In the genomic region with DNA sequence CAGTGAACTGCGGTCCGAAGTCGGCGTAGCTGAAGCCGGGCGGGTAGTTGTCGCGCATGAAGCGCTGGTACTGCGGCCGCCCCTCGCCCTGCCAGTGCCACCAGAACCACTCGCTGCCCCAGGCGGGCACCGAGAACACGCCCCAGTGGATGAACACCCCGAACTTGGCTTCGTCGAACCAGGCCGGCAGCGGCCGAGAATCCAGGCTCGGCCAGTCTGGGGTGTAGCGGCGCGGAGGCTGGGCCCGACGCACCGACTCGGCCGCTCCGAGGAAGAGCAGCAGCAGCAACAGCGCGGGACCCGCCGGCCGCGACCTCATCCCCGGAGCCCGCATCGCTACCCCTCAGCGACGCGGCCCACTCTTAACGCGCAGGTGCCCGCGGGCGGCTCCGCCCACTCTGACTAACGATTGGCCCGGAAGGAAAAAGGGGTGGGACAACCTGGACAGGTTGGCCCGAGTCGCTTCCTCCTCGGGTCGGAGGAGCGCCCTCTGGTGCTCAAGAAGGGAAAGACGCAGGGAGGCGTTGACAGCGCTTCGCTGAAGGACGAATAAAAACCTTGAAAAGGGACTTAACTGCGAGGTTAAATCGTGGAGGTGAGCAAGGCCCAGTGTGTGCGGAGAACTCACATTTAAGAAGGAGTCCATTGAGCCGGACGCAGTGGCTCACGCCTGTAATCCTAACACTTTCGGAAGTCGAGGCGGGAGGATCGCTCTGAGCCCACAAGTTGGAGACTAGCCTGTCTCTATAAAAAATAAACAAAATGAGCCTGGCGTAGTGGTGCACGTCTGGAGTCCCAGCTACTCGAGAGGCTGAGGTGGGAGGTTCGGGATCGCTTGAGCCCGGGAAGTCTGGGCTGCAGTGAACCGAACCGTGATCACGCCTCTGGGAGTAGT, we compare ENCODE assay signal across 7 cellular contexts.
A peak's percentile ranks its signal among the peaks of the same experiment; 100 is the strongest.
DNase-seq lines count a peak whose midpoint lies in the region; ATAC-seq and TF ChIP-seq lines count a peak whose summit lies in the region.

A gene (minus strand): TSS at position 338 of the 895 bp plus-strand sequence. CDS start 4 bp downstream, at position 334.

- ATAC-seq in GM18498 (IDR thresholded peaks at IDR 0.05; ENCODE audit: unreplicated experiment) (peak; percentile 95), HG02938 (IDR thresholded peaks at IDR 0.05; ENCODE audit: unreplicated experiment) (peak; percentile 84)

- H3K4me3 ChIP-seq in retinal pigment epithelial cell (ENCODE audit: low read length): peak within 1 kb of the TSS; percentile 74

- TF ChIP-seq CTCF in retinal pigment epithelial cell (conservative IDR thresholded peaks at IDR 0.05; ENCODE audit: low read depth, low read length): peak; percentile 97

- DNase-seq in NCI-H187 (lab: John Stamatoyannopoulos, UW): peak; percentile 80 to 88
- peak; percentile 94 for DNase-seq in T-helper 9 cell
- peak; percentile 98 for DNase-seq in astrocyte of the hippocampus (ENCODE audit: low read depth, low spot score)
- DNase-seq in hypothalamus (lab: John Stamatoyannopoulos, UW): peak; percentile 10 to 94 (median 86)
- DNase-seq in retinal pigment epithelial cell (ENCODE audit: low read depth): peak; percentile 78

Comparison
In these comparisons a context has a peak if more than half of its experiments do, and no peak if none do; other contexts are left out.
1. Peak in every context shown above with its lines: DNase-seq, ATAC-seq and H3K4me3 ChIP-seq.